8 cellular contexts compared by ENCODE assay signal in the genomic region with DNA sequence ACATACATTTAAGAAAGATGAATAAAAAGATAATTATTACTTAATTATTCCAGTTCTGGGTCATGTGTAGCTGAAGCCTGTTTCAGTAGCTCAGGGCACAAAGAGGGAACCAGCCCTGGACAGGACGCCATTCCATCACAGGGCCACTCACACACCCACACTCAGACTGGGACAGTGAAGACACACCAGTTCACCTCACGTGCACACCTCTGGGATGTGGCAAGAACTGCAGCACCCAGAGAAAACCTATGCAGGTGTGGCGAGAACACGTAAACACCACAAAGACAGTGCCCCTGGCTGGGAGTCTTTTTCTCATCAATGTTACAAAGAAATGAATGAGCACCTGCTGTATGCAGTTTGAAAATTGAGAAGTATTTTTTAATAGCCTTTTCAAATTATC. TPM values are rescaled to one million over a fixed set of nuclear protein-coding genes. Genes with fewer than 3 reads are reported as not detected.
DNase-seq lines count a peak whose midpoint lies in the region; ATAC-seq and TF ChIP-seq lines count a peak whose summit lies in the region.

No MANE protein-coding gene starts in this region.

- peak overlapping the region; percentile 94; the same call in 1 of the 2 replicates for H3K27ac ChIP-seq in ACC112 (ENCODE audit: low read depth, low read length)
- H3K27ac ChIP-seq in fibroblast of lung (ENCODE audit: insufficient read depth, low read length): peak overlapping the region; percentile 98

- TF ChIP-seq CTCF in GM20000 (IDR thresholded peaks at IDR 0.05; ENCODE audit: extremely low read depth, missing control alignments) (no peak), WTC11 (IDR thresholded peaks at IDR 0.05) (no peak), fibroblast of lung (conservative IDR thresholded peaks at IDR 0.05 in 1 of 2, IDR thresholded peaks at IDR 0.05 in 1 of 2; ENCODE audit: low read depth in 1 of 2, low read length in 2 of 2) (no peak)

- H3K4me2 ChIP-seq in fibroblast of lung (ENCODE audit: extremely low read depth, insufficient read depth, low read length): peak overlapping the region; percentile 90

- H3K4me1 Mint-ChIP-seq in WTC11: peaks cover 41% of the 10 kb centered on the region

- H3K4me3 ChIP-seq in ACC112 (ENCODE audit: low read depth, low read length) (peak overlapping the region; percentile 86), fibroblast of lung (replicated peaks in 1 of 4; ENCODE audit: control extremely low read depth in 1 of 4, insufficient read depth in 1 of 4, low read depth in 3 of 4, low read length in 4 of 4) (peak overlapping the region; percentile 56 to 95 (median 80))

- H3K36me3 ChIP-seq in ACC112 (ENCODE audit: insufficient read depth, low read length): peaks cover 20% of the 10 kb centered on the region
- peaks cover 3% of the 10 kb centered on the region for H3K36me3 ChIP-seq in fibroblast of lung (ENCODE audit: control insufficient read depth, insufficient read depth, low read length)

- H3K79me2 ChIP-seq in ACC112 (ENCODE audit: control insufficient read depth, insufficient read depth, low read length, unreplicated experiment) (peaks cover 73% of the 10 kb centered on the region), fibroblast of lung (ENCODE audit: control insufficient read depth, insufficient read depth, low read length) (peaks cover 69% of the 10 kb centered on the region)

- H3K4me3 Mint-ChIP-seq in WTC11: peak overlapping the region; percentile 97

- no peaks in the 10 kb centered on the region for H4K20me1 ChIP-seq in fibroblast of lung (ENCODE audit: control insufficient read depth, extremely low read depth, insufficient read depth, low read length)

- peak overlapping the region; percentile 90 for H3K27ac Mint-ChIP-seq in WTC11

- H3K36me3 Mint-ChIP-seq in WTC11: peaks cover 39% of the 10 kb centered on the region

- no peaks in the 10 kb centered on the region for H3K9me3 ChIP-seq in fibroblast of lung (ENCODE audit: control insufficient read depth, insufficient read depth, low read depth, low read length)

- POLR2A ChIA-PET in WTC11 (lab: Charles Lee): no interaction called here

- CTCF ChIA-PET in WTC11 (lab: Charles Lee): interaction anchor here (1.0 kb wide), 2 partner anchors 9 to 62 kb away, joined by 3 read pairs; partner anchors contain the start of gene GTPBP4

- no peaks in the 10 kb centered on the region for H3K9me3 Mint-ChIP-seq in WTC11

- H3K4me1 ChIP-seq in ACC112 (ENCODE audit: control insufficient read depth, insufficient read depth, low read length, unreplicated experiment) (peaks cover 28% of the 10 kb centered on the region), fibroblast of lung (ENCODE audit: control insufficient read depth, extremely low read depth, insufficient read depth, low read length) (peaks cover 7% of the 10 kb centered on the region)

- H2AFZ ChIP-seq in ACC112 (ENCODE audit: low read length, unreplicated experiment) (no peak overlapping the region), fibroblast of lung (ENCODE audit: low read length) (no peak overlapping the region)

- ATAC-seq in WTC11: peak; percentile 8

- peak overlapping the region; percentile 11 for H3K9ac ChIP-seq in fibroblast of lung (ENCODE audit: insufficient read depth, low read length)

- H3K27me3 ChIP-seq in ACC112 (ENCODE audit: insufficient read depth, low read length) (no peaks in the 10 kb centered on the region), fibroblast of lung (ENCODE audit: control insufficient read depth, insufficient read depth, low read length) (no peaks in the 10 kb centered on the region)

- DNase-seq in GM20000 (ENCODE audit: low spot score) (peak; percentile 45), WTC11 (ENCODE audit: low spot score) (peak; percentile 29), fibroblast of lung (ENCODE audit: low read depth in 2 of 2) (no peak), GM19240 (ENCODE audit: insufficient read length, low spot score) (no peak), DMS153 (lab: John Stamatoyannopoulos, UW) (no peak), NCI-H446 (lab: John Stamatoyannopoulos, UW) (no peak)
- DNase-seq in stimulated activated naive CD4-positive, alpha-beta T cell treated with Interleukin-2 at 50 U/mL for 16 hours (lab: John Stamatoyannopoulos, UW): peak; percentile 33

- no peaks in the 10 kb centered on the region for H3K27me3 Mint-ChIP-seq in WTC11 (ENCODE audit: low read depth)

TF ChIP-seq in WTC11, 78 proteins besides CTCF, POLR2A, EP300 and RAD21:
- no peak for TF ChIP-seq ZNF121 (CRISPR knock-in tag; IDR thresholded peaks at IDR 0.05)

RNA-seq across cellular contexts. Expression of gene IDI1, which starts 1.6 kb away (rescaled TPM):
- total RNA-seq in WTC11 (2021) (41.7 to 47.2 TPM (median 44.7 TPM) in 3 replicates), fibroblast of lung (91.7 and 202 TPM in 2 replicates)
- 110 and 156 TPM in 2 replicates for polyA plus RNA-seq in fibroblast of lung
- polyA plus RNA-seq in fibroblast of lung (2012): 80.5 and 109 TPM in 2 replicates
- 13.3 and 13.4 TPM in 2 replicates for polyA minus RNA-seq in fibroblast of lung (ENCODE audit: low replicate concordance)

RNA-seq across cellular contexts. Expression of gene WDR37, which starts 5.6 kb away (rescaled TPM):
- total RNA-seq in WTC11 (2021) (10.4 to 13.6 TPM (median 11.8 TPM) in 3 replicates), fibroblast of lung (9.8 and 13.0 TPM in 2 replicates)
- polyA plus RNA-seq in fibroblast of lung: 15.8 and 17.2 TPM in 2 replicates
- 11.0 and 12.2 TPM in 2 replicates for polyA plus RNA-seq in fibroblast of lung (2012)
- 47.1 and 56.1 TPM in 2 replicates for polyA minus RNA-seq in fibroblast of lung (ENCODE audit: low replicate concordance)

RNA-seq across cellular contexts. Expression of gene IDI2, which starts 24.9 kb away (rescaled TPM):
- total RNA-seq in WTC11 (2021): not detected in 3 replicates
- total RNA-seq in fibroblast of lung: not detected in 2 replicates
- not detected in 2 replicates for polyA plus RNA-seq in fibroblast of lung
- polyA plus RNA-seq in fibroblast of lung (2012): not detected in 2 replicates
- not detected in 2 replicates for polyA minus RNA-seq in fibroblast of lung (ENCODE audit: low replicate concordance)

Comparison
In these comparisons a context has a peak if more than half of its experiments do, and no peak if none do; other contexts are left out.
1. DNase-seq: peak in GM20000 (single experiment), WTC11 (single experiment) and stimulated activated naive CD4-positive, alpha-beta T cell treated with Interleukin-2 at 50 U/mL for 16 hours (single experiment); none in fibroblast of lung (0 of 2), GM19240 (single experiment), DMS153 (single experiment) and NCI-H446 (0 of 2).